ENCODE assay signal across 22 cellular contexts in the genomic region with DNA sequence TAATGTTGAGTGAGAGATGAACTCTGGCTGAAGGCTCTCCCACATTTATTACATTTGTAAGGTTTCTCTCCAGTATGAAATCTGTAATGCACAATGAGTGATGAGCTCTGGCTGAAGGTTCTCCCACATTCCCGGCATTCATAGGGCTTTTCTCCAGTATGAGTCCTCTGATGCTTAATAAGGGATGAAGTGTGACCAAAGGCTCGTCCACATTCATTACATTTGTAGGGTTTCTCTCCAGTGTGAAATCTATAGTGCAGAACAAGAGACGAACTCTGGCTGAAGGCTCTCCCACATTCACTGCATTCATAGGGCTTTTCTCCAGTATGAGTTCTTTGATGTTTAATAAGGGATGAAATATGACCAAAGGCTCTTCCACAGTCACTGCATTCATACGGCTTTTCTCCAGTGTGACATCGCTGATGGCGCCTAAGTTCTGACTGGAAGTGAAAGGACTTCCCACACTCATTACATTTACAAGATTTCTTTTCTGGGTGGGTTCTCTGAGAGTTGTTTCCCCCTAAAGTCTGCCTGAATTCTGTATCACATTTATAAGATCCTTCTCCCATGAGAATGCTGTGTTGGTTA. TPM values are rescaled to one million over a fixed set of nuclear protein-coding genes. Genes with fewer than 3 reads are reported as not detected.
A peak's percentile ranks its signal among the peaks of the same experiment; 100 is the strongest.
DNase-seq lines count a peak whose midpoint lies in the region; ATAC-seq, FAIRE-seq and TF ChIP-seq lines count a peak whose summit lies in the region.
"Had no signal": no experiment of that assay in that cellular context is flagged by ENCODE, and none has a peak within 500 bp of the region (broad histone marks: within the 10 kb centered on the region; RNA-seq: fewer than 3 reads in every experiment).

No MANE protein-coding gene starts in this region.

- in situ Hi-C loops in IMR-90 (cut with MboI; ENCODE audit: low sequenced_read_pairs): no loop called here

- no peaks in the 10 kb centered on the region; a peak in 1 of 4 replicates for H3K79me1 ChIP-seq in IMR-90 (ENCODE audit: low read depth in 1 of 2, low read length in 2 of 2)

- H3K23ac ChIP-seq in IMR-90 (ENCODE audit: low read depth, low read length): no peak overlapping the region

- no peak overlapping the region for H2BK20ac ChIP-seq in IMR-90 (ENCODE audit: low read depth, low read length)

- H3K27me3 ChIP-seq in BLaER1: no peaks in the 10 kb centered on the region
- H3K27me3 ChIP-seq in IMR-90 (ENCODE audit: control insufficient read depth, insufficient read depth, low read length): no peaks in the 10 kb centered on the region
- no peaks in the 10 kb centered on the region for H3K27me3 ChIP-seq in liver (ENCODE audit: control insufficient read depth in 4 of 4, insufficient read depth in 4 of 4, low read length in 3 of 4)
- H3K27me3 ChIP-seq in dorsolateral prefrontal cortex: no peaks in the 10 kb centered on the region
- H3K27me3 ChIP-seq: adrenal gland, left lung, Peyer's patch, uterus had no signal

- no peak overlapping the region for H4K5ac ChIP-seq in IMR-90 (ENCODE audit: low read depth, low read length)

- dilution Hi-C loops in IMR-90 (cut with HindIII; ENCODE audit: low sequenced_read_pairs, unreplicated experiment): no loop called here

- intact Hi-C loops in IMR-90 (cut with micrococcal nuclease): no loop called here
- intact Hi-C loops in dorsolateral prefrontal cortex (cut with DNase I): no loop called here

- no peak overlapping the region for H2BK120ac ChIP-seq in IMR-90 (ENCODE audit: low read depth, low read length)

- H3K14ac ChIP-seq in IMR-90 (replicated peaks; ENCODE audit: low read depth, low read length): no peak overlapping the region

- H3K36me3 ChIP-seq in BLaER1: peaks cover 99% of the 10 kb centered on the region
- peaks cover 52% of the 10 kb centered on the region for H3K36me3 ChIP-seq in IMR-90 (ENCODE audit: control insufficient read depth, insufficient read depth, low read length)
- peaks cover 6 to 62% (median 49%) of the 10 kb centered on the region in 4 donors for H3K36me3 ChIP-seq in liver (ENCODE audit: control insufficient read depth in 4 of 4, insufficient read depth in 3 of 4, low read depth in 1 of 4, low read length in 3 of 4)
- H3K36me3 ChIP-seq: uterus had no signal

- H2AFZ ChIP-seq in IMR-90 (replicated peaks; ENCODE audit: low read length, poor library complexity): no peak overlapping the region

- no CpG with 5 or more reads among the region's 6 CpGs for WGBS in IMR-90 (ENCODE audit: extremely low coverage in 2 of 2, insufficient read length in 1 of 2), 2 experiments
- 98% methylated on average over 6 of the region's 6 CpGs for WGBS in liver

- POLR2A ChIA-PET in IMR-90 (lab: Charles Lee; ENCODE audit: unreplicated experiment): no interaction called here

- CTCF ChIA-PET in IMR-90 (lab: Yijun Ruan, JAX): interaction anchor here (1.1 kb wide), 1 partner anchor 64 kb away, joined by 3 read pairs; no protein-coding TSS in a partner anchor

- TSS peak; percentile 36 for BruUV-seq in IMR-90 (replicated peaks; lab: Mats Ljungman, UMichigan)

- FAIRE-seq in HTR-8/SVneo (lab: Jason Lieb, UNC): no peak
- FAIRE-seq: islet of Langerhans had no signal

- H3K9me1 ChIP-seq in IMR-90 (ENCODE audit: insufficient read depth, low read length): no peaks in the 10 kb centered on the region

- no peak overlapping the region for H2AK9ac ChIP-seq in IMR-90 (replicated peaks; ENCODE audit: low read depth, low read length, poor library complexity)

- TF ChIP-seq POLR2A in IMR-90 (IDR thresholded peaks at IDR 0.05; ENCODE audit: low read depth, low read length): no peak

- H3K27ac ChIP-seq in BLaER1 (no peak overlapping the region), IMR-90 (ENCODE audit: insufficient read depth, low read length) (no peak overlapping the region), liver (ENCODE audit: low read depth in 1 of 2, low read length in 2 of 2) (no peak overlapping the region), dorsolateral prefrontal cortex (no peak overlapping the region)
- H3K27ac ChIP-seq: adrenal gland, epithelial cell of prostate, left lung, Peyer's patch, skin epidermis, uterus had no signal

- H2BK5ac ChIP-seq in IMR-90 (ENCODE audit: low read depth, low read length, poor library complexity, severe bottlenecking): no peak overlapping the region

- H3K4ac ChIP-seq in IMR-90 (ENCODE audit: low read depth, low read length): no peak overlapping the region

- H3K18ac ChIP-seq in IMR-90 (ENCODE audit: low read depth, low read length): no peak overlapping the region

- no peaks in the 10 kb centered on the region for H3K4me1 ChIP-seq in BLaER1
- no peaks in the 10 kb centered on the region for H3K4me1 ChIP-seq in IMR-90 (ENCODE audit: control insufficient read depth, insufficient read depth, low read length)
- H3K4me1 ChIP-seq in liver (ENCODE audit: control insufficient read depth in 4 of 4, insufficient read depth in 4 of 4, low read length in 3 of 4): no peaks in the 10 kb centered on the region
- H3K4me1 ChIP-seq: adrenal gland, left lung, Peyer's patch, uterus had no signal

- no peak overlapping the region for H3K56ac ChIP-seq in IMR-90 (ENCODE audit: extremely low read depth, insufficient read depth, low read length)

- H3K4me3 ChIP-seq in BLaER1 (peak overlapping the region; percentile 42; the same call in 1 of the 2 replicates), IMR-90 (ENCODE audit: insufficient read depth, low read depth, low read length) (no peak overlapping the region), choroid plexus epithelial cell (ENCODE audit: low read depth, low read length) (no peak overlapping the region), liver (ENCODE audit: low read depth in 1 of 3, low read length in 3 of 3) (peak overlapping the region in 2 of 3 donors; percentile 6 to 55), dorsolateral prefrontal cortex (no peak overlapping the region)
- H3K4me3 ChIP-seq: adrenal gland, left lung, Peyer's patch, skin epidermis, uterus had no signal

- H3K9ac ChIP-seq in BLaER1: no peak overlapping the region
- no peak overlapping the region for H3K9ac ChIP-seq in IMR-90 (ENCODE audit: low read depth, low read length)
- no peak overlapping the region for H3K9ac ChIP-seq in liver (ENCODE audit: low read depth in 1 of 2, low read length in 2 of 2)

- DNase-seq in IMR-90 (no peak), choroid plexus epithelial cell (ENCODE audit: low read depth) (peak; percentile 8), dorsolateral prefrontal cortex (no peak), T-helper 9 cell (no peak), HTR-8/SVneo (ENCODE audit: insufficient read length, low spot score) (no peak), middle frontal gyrus (ENCODE audit: extremely low spot score, low spot score) (no peak)
- DNase-seq: activated CD4-positive, alpha-beta memory T cell treated with anti-CD3 and anti-CD28 coated beads for 36 hours; activated CD4-positive, alpha-beta T cell treated with anti-CD3 and anti-CD28 coated beads for 1 hour; activated naive CD4-positive, alpha-beta T cell treated with anti-CD3 and anti-CD28 coated beads for 36 hours; adrenal gland; left lung; NCI-H1048; Peyer's patch; SHP77 treated with DMSO at 0.1 percent for 48 hours; stimulated activated naive CD4-positive, alpha-beta T cell; uterus had no signal

- H3K9me3 ChIP-seq in BLaER1 (peaks cover 99% of the 10 kb centered on the region), IMR-90 (ENCODE audit: control insufficient read depth, insufficient read depth, low read length) (peaks cover 85% of the 10 kb centered on the region), liver (ENCODE audit: control insufficient read depth in 4 of 4, low read length in 3 of 4) (peaks cover 57 to 86% (median 76%) of the 10 kb centered on the region in 4 donors)

- H3K4me2 ChIP-seq in BLaER1 (no peak overlapping the region), IMR-90 (ENCODE audit: low read depth, low read length) (no peak overlapping the region)

- no peak overlapping the region for H4K91ac ChIP-seq in IMR-90 (ENCODE audit: insufficient read depth, low read depth, low read length)

- no peak overlapping the region for H2AK5ac ChIP-seq in IMR-90 (ENCODE audit: low read depth, low read length)

- TF ChIP-seq CTCF in IMR-90 (conservative IDR thresholded peaks at IDR 0.05; ENCODE audit: low read depth, low read length) (no peak), choroid plexus epithelial cell (conservative IDR thresholded peaks at IDR 0.05; ENCODE audit: low read depth, low read length) (no peak), liver (IDR thresholded peaks at IDR 0.05; ENCODE audit: low read depth, low read length, missing input control) (no peak), dorsolateral prefrontal cortex (IDR thresholded peaks at IDR 0.05 in 54 of 56, conservative IDR thresholded peaks at IDR 0.05 in 2 of 56; ENCODE audit: low read depth in 1 of 56, partially characterized antibody in 56 of 56) (no peak)

- no peak overlapping the region for H2BK15ac ChIP-seq in IMR-90 (ENCODE audit: low read depth, low read length)

- ATAC-seq in IMR-90 (ENCODE audit: low read depth): no peak
- ATAC-seq: left lung; natural killer cell treated with Interleukin-12 subunit alpha and Interleukin-12 subunit beta and Interleukin-15 and Interleukin-18, amount 100 ng/mL, for 72 hours had no signal

- no peak overlapping the region for H4K8ac ChIP-seq in IMR-90 (ENCODE audit: low read depth in 2 of 2, low read length in 2 of 2)

- no peak for TF ChIP-seq RAD21 in IMR-90 (IDR thresholded peaks at IDR 0.05; ENCODE audit: low read length)
- no peak for TF ChIP-seq RAD21 in liver (IDR thresholded peaks at IDR 0.05)

- H4K20me1 ChIP-seq in BLaER1 (no peaks in the 10 kb centered on the region), IMR-90 (ENCODE audit: insufficient read depth, low read length) (no peaks in the 10 kb centered on the region)

RNA-seq across cellular contexts. Expression of a gene that starts 10.2 kb away (rescaled TPM):
- 6.5 and 7.2 TPM in 2 replicates for total RNA-seq in IMR-90 (2012; rRNA removed)
- 4.4 and 5.3 TPM in 2 replicates for polyA plus RNA-seq in IMR-90 (2012; rRNA removed)
- polyA plus RNA-seq in IMR-90 (2012; cell fraction: cytosol; rRNA removed): 0.96 and 1.4 TPM in 2 replicates
- polyA plus RNA-seq in IMR-90 (2012; cell fraction: nucleus; rRNA removed; ENCODE audit: low replicate concordance): 6.5 and 29.3 TPM in 2 replicates
- 1 to 10 TPM; 4.2 to 6.2 TPM for total RNA-seq in liver
- polyA plus RNA-seq in liver: 1 to 10 TPM; 1.7 to 3.3 TPM
- 10 to 100 TPM; 17.2 to 58.5 (median 36.2) TPM for total RNA-seq in dorsolateral prefrontal cortex

RNA-seq across cellular contexts. Expression of a gene that starts 16.1 kb away (rescaled TPM):
- 7.3 and 7.8 TPM in 2 replicates for total RNA-seq in IMR-90 (2012; rRNA removed)
- 1.3 and 2.7 TPM in 2 replicates for polyA plus RNA-seq in IMR-90 (2012; rRNA removed)
- 0.75 and 1.4 TPM in 2 replicates for polyA plus RNA-seq in IMR-90 (2012; cell fraction: cytosol; rRNA removed)
- 1.5 and 2.9 TPM in 2 replicates for polyA plus RNA-seq in IMR-90 (2012; cell fraction: nucleus; rRNA removed; ENCODE audit: low replicate concordance)
- total RNA-seq in liver: 1 to 10 TPM; 2.5 to 3.0 TPM
- polyA plus RNA-seq in liver: 1 to 10 TPM; 1.0 to 1.2 TPM
- 1 to 10 TPM; 4.3 to 9.8 (median 6.6) TPM for total RNA-seq in dorsolateral prefrontal cortex

RNA-seq across cellular contexts. Expression of a gene that starts 27.9 kb away (rescaled TPM):
- 27.6 and 35.8 TPM in 2 replicates for total RNA-seq in IMR-90 (2012; rRNA removed)
- 42.5 and 44.1 TPM in 2 replicates for polyA plus RNA-seq in IMR-90 (2012; rRNA removed)
- 24.9 and 28.4 TPM in 2 replicates for polyA plus RNA-seq in IMR-90 (2012; cell fraction: cytosol; rRNA removed)
- 49.4 and 110 TPM in 2 replicates for polyA plus RNA-seq in IMR-90 (2012; cell fraction: nucleus; rRNA removed; ENCODE audit: low replicate concordance)
- total RNA-seq in liver: 10 to 100 TPM; 21.7 to 64.0 TPM
- 10 to 100 TPM; 50.0 to 72.9 TPM for polyA plus RNA-seq in liver
- 100 to 1,000 TPM in 1 of 120 experiments, 10 to 100 TPM in 119; 47.0 to 101 (median 70.2) TPM for total RNA-seq in dorsolateral prefrontal cortex

RNA-seq across cellular contexts. Expression of a gene that starts 57.8 kb away (rescaled TPM):
- total RNA-seq in IMR-90 (2012; rRNA removed) (2.2 and 2.7 TPM in 2 replicates), liver (1 to 10 TPM; 1.3 to 2.2 TPM), dorsolateral prefrontal cortex (10 to 100 TPM; 11.3 to 29.3 (median 18.7) TPM)
- polyA plus RNA-seq in IMR-90 (2012; rRNA removed) (0.46 and 0.49 TPM in 2 replicates), liver (under 1 TPM in 1 of 2 donors, not detected in 1; 0.17 TPM)
- polyA plus RNA-seq in IMR-90 (2012; cell fraction: cytosol; rRNA removed): 0.33 and 1.6 TPM in 2 replicates
- 0.22 and 0.57 TPM in 2 replicates for polyA plus RNA-seq in IMR-90 (2012; cell fraction: nucleus; rRNA removed; ENCODE audit: low replicate concordance)

Comparison
In these comparisons a context has a peak if more than half of its experiments do, and no peak if none do; other contexts are left out.
1. H3K4me3 ChIP-seq: peak in BLaER1 (single experiment) and liver (2 of 3); none in IMR-90 (single experiment), choroid plexus epithelial cell (single experiment) and dorsolateral prefrontal cortex (0 of 59).